In genomic region chr11:119067371-119068222, GRCh38 we compare ENCODE assay signal across 8 cellular contexts. TPM values are rescaled to one million over a fixed set of nuclear protein-coding genes. Genes with fewer than 3 reads are reported as not detected.
DNase-seq lines count a peak whose midpoint lies in the region; ATAC-seq and TF ChIP-seq lines count a peak whose summit lies in the region.

TSS of gene VPS11 (plus strand) at chr11:119067818. CDS start at chr11:119067824, 6 bp downstream.

- peaks cover 11% of the 10 kb centered on the region for H3K36me3 ChIP-seq in mucosa of descending colon (ENCODE audit: low read depth)

- H3K4me1 ChIP-seq in mucosa of descending colon (ENCODE audit: low read depth): peaks cover 13% of the 10 kb centered on the region

- DNase-seq in DMS 273 (lab: John Stamatoyannopoulos, UW; ENCODE audit: unreplicated experiment) (peak; percentile 97), HuH-7.5 (ENCODE audit: low spot score) (peak; percentile 98), OCI-M2 (lab: John Stamatoyannopoulos, UW; ENCODE audit: unreplicated experiment) (peak; percentile 39), activated T-cell treated with anti-CD3 and anti-CD28 coated beads for 4 hours (peak; percentile 96), epithelial cell of esophagus (ENCODE audit: low read depth) (peak; percentile 98), mucosa of descending colon (peak; percentile 97 to 99 (median 98))
- peak; percentile 97 for DNase-seq in stimulated activated CD8-positive, alpha-beta memory T cell treated with anti-CD3 and anti-CD28 coated beads, Interleukin-4, amount 100 ng/mL, for 24 hours (ENCODE audit: low read depth)

- ATAC-seq in GM21526 (IDR thresholded peaks at IDR 0.05; ENCODE audit: low FRiP score, unreplicated experiment) (peak; percentile 82), mucosa of descending colon (peak; percentile 99)

- TF ChIP-seq CTCF in epithelial cell of esophagus (IDR thresholded peaks at IDR 0.05; ENCODE audit: insufficient read depth, low read depth, low read length, missing control alignments) (no peak), mucosa of descending colon (IDR thresholded peaks at IDR 0.05) (no peak)

- intact Hi-C loops in mucosa of descending colon (cut with DNase I, micrococcal nuclease): no loop called here

- H3K9me3 ChIP-seq in mucosa of descending colon: no peaks in the 10 kb centered on the region

- H3K4me3 ChIP-seq in epithelial cell of esophagus (ENCODE audit: low read length): peak within 1 kb of the TSS; percentile 99
- H3K4me3 ChIP-seq in mucosa of descending colon: peak within 1 kb of the TSS; percentile 65

RNA-seq across cellular contexts. Expression of gene VPS11, which starts in this region (rescaled TPM):
- total RNA-seq in mucosa of descending colon: 10 to 100 TPM; 26.1 to 34.8 (median 29.1) TPM

Comparison
In these comparisons a context has a peak if more than half of its experiments do, and no peak if none do; other contexts are left out.
1. Peak in every context shown above with its lines: DNase-seq, ATAC-seq and H3K4me3 ChIP-seq.
2. DNase-seq: peak in every context shown above with its lines; median percentile 98 in HuH-7.5; 98 in epithelial cell of esophagus; 98 in mucosa of descending colon; 97 in DMS 273; 97 in stimulated activated CD8-positive, alpha-beta memory T cell treated with anti-CD3 and anti-CD28 coated beads, Interleukin-4, amount 100 ng/mL, for 24 hours; 96 in activated T-cell treated with anti-CD3 and anti-CD28 coated beads for 4 hours; 39 in OCI-M2.